Comparison of ENCODE assay signal across 24 cellular contexts in the genomic region with DNA sequence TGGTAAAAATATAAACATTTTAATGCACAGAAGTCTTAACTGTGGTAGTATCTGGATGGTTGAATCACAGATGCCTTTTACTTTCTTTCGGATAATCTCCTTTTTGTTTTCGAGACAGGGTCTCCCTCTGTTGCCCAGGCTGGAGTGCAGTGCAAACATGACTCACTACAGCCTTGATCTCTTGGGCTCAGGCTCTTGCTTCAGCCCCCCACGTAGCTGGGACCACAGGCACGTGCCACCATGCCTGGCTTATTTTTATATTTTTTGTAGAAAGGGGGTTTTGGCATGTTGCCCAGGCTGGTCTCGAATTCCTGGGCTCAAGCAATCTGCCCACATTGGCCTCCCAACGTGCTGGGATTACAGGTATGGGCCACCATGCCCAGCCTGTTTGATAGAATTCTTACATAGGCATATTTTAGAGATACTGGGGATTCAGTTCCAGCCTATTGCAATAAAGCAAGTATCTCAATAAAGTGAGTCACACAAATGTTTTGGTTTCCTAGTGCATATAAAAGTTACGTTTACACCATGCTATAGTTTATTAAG.
"Had no signal": no experiment of that assay in that cellular context is flagged by ENCODE, and none has a peak within 500 bp of the region (broad histone marks: within the 10 kb centered on the region; RNA-seq: fewer than 3 reads in every experiment).

No MANE protein-coding gene starts in this region.

- FAIRE-seq: endometrium, frontal cortex, islet of Langerhans, pancreas had no signal

- H3K4me1 ChIP-seq: heart right ventricle, pancreas, suprapubic skin, thyroid gland, vagina had no signal

- DNase-seq: effector memory CD4-positive, alpha-beta T cell; heart right ventricle; hypothalamus; kidney glomerular epithelial cell; mesendoderm; naive B cell; occipital lobe; pancreas; right cardiac atrium; stimulated activated CD4-positive, alpha-beta T cell treated with anti-CD3 and anti-CD28 coated beads, Interleukin-4, amount 100 ng/mL, for 1 hour; stimulated activated CD8-positive, alpha-beta memory T cell treated with anti-CD3 and anti-CD28 coated beads, Interleukin-4, amount 100 ng/mL, for 48 hours; stimulated activated naive CD8-positive, alpha-beta T cell treated with anti-CD3 and anti-CD28 coated beads, Interleukin-15, Interleukin-2, amounts not matched to agents 100 U/mL and 50 U/mL, for 24 hours; thyroid gland had no signal

- ATAC-seq: esophagus mucosa; heart right ventricle; pancreas; right cardiac atrium; stimulated activated effector memory CD8-positive, alpha-beta T cell treated with anti-CD3 and anti-CD28 coated beads, Interleukin-12 subunit alpha, Interleukin-12 subunit beta, amount 100 ng/mL, for 72 hours; stimulated activated naive CD8-positive, alpha-beta T cell treated with anti-CD3 and anti-CD28 coated beads, Interleukin-15, Interleukin-2, amounts not matched to agents 100 U/mL and 50 U/mL, for 24 hours had no signal

- H3K4me3 Mint-ChIP-seq: naive B cell; nephron; stimulated activated effector memory CD8-positive, alpha-beta T cell treated with anti-CD3 and anti-CD28 coated beads, Interleukin-12 subunit alpha, Interleukin-12 subunit beta, amount 100 ng/mL, for 72 hours; type B pancreatic cell had no signal

- H3K4me3 ChIP-seq: heart right ventricle, pancreas, smooth muscle cell, suprapubic skin, thyroid gland, vagina had no signal

- H3K27ac Mint-ChIP-seq: naive B cell; nephron; progenitor cell of endocrine pancreas; stimulated activated effector memory CD8-positive, alpha-beta T cell treated with anti-CD3 and anti-CD28 coated beads, Interleukin-12 subunit alpha, Interleukin-12 subunit beta, amount 100 ng/mL, for 72 hours; type B pancreatic cell had no signal

- H3K4me2 ChIP-seq: smooth muscle cell had no signal

- H3K27me3 ChIP-seq: pancreas, suprapubic skin, thyroid gland, vagina had no signal

- H3K36me3 Mint-ChIP-seq: stimulated activated effector memory CD8-positive, alpha-beta T cell treated with anti-CD3 and anti-CD28 coated beads, Interleukin-12 subunit alpha, Interleukin-12 subunit beta, amount 100 ng/mL, for 72 hours; type B pancreatic cell had no signal

- H3K9me3 Mint-ChIP-seq: stimulated activated effector memory CD8-positive, alpha-beta T cell treated with anti-CD3 and anti-CD28 coated beads, Interleukin-12 subunit alpha, Interleukin-12 subunit beta, amount 100 ng/mL, for 72 hours had no signal

- H3K27ac ChIP-seq: heart right ventricle, pancreas, suprapubic skin, thyroid gland, vagina had no signal

- H3K4me1 Mint-ChIP-seq: nephron; stimulated activated effector memory CD8-positive, alpha-beta T cell treated with anti-CD3 and anti-CD28 coated beads, Interleukin-12 subunit alpha, Interleukin-12 subunit beta, amount 100 ng/mL, for 72 hours had no signal

- H3K36me3 ChIP-seq: heart right ventricle, pancreas, suprapubic skin, thyroid gland, vagina had no signal

- H3K9me3 ChIP-seq: heart right ventricle, pancreas, suprapubic skin, thyroid gland, vagina had no signal
